ENCODE assay signal across 17 cellular contexts in the genomic region with DNA sequence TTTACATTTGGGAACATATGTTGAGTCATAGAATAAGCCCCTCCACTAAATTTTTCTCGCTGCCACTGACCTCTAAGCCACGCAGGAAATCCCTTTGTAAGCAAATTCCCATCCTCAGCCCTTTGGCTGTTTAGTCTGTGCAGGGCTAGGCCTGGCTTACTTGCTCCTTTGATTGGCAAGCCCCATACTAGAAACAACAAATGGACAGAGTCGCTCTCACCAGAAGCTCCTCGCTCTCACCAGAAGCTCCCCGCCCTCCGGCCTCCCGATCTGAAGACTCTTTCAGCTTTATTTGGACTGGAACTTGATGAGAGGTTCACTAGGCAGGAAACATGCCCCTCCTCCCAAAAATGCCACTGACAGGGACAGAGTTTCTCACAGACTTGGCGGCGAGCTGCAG.
"Had no signal": no experiment of that assay in that cellular context is flagged by ENCODE, and none has a peak within 500 bp of the region (broad histone marks: within the 10 kb centered on the region; RNA-seq: fewer than 3 reads in every experiment).

No MANE protein-coding gene starts in this region.

- ATAC-seq: effector memory CD8-positive, alpha-beta T cell; stimulated activated naive B cell treated with anti-CD40 and anti-IgM and Interleukin-4, amounts not matched to agents 10 μg/mL and 1 μg/mL and 100 μg/mL, for 72 hours had no signal

- H3K4me3 ChIP-seq: adrenal gland, left ventricle myocardium inferior, right lobe of liver, spleen had no signal

- H3K27me3 Mint-ChIP-seq: progenitor cell of endocrine pancreas had no signal

- H3K4me1 ChIP-seq: adrenal gland, left ventricle myocardium inferior, spleen had no signal

- H3K9me3 ChIP-seq: adrenal gland, right lobe of liver had no signal

- H3K4me1 Mint-ChIP-seq: immature natural killer cell, memory B cell had no signal

- H3K27me3 ChIP-seq: right lobe of liver had no signal

- H3K4me3 Mint-ChIP-seq: dendritic cell treated with granulocyte-macrophage colony-stimulating factor and Interleukin-4, amounts not matched to agents 40 ng/mL and 50 ng/mL, for 4 days; effector memory CD8-positive, alpha-beta T cell; immature natural killer cell; memory B cell; stimulated activated naive B cell treated with anti-CD40 and anti-IgM and Interleukin-4, amounts not matched to agents 10 μg/mL and 1 μg/mL and 100 μg/mL, for 72 hours had no signal

- H3K36me3 ChIP-seq: adrenal gland, left ventricle myocardium inferior, right lobe of liver, spleen had no signal

- DNase-seq: activated CD4-positive, CD25-positive, alpha-beta regulatory T cell; activated naive CD4-positive, alpha-beta T cell treated with anti-CD3 and anti-CD28 coated beads, Interleukin-2, amount 50 U/mL, for 16 hours; adrenal gland; central memory CD4-positive, alpha-beta T cell; effector memory CD8-positive, alpha-beta T cell; glutamatergic neuron; immature natural killer cell; left ventricle myocardium inferior; right lobe of liver; spleen; stimulated activated CD4-positive, alpha-beta T cell treated with anti-CD3 and anti-CD28 coated beads, Interleukin-2, amount 100 ng/mL, for 24 hours; stimulated activated naive B cell treated with anti-CD40 and anti-IgM and Interleukin-4, amounts not matched to agents 10 μg/mL and 1 μg/mL and 100 μg/mL, for 72 hours; trophoblast cell had no signal

- H3K36me3 Mint-ChIP-seq: immature natural killer cell, memory B cell had no signal

- H3K27ac ChIP-seq: adrenal gland, epithelial cell of prostate, left ventricle myocardium inferior, right lobe of liver, spleen had no signal

- H3K27ac Mint-ChIP-seq: dendritic cell treated with granulocyte-macrophage colony-stimulating factor and Interleukin-4, amounts not matched to agents 40 ng/mL and 50 ng/mL, for 4 days; effector memory CD8-positive, alpha-beta T cell; immature natural killer cell; memory B cell; progenitor cell of endocrine pancreas; stimulated activated naive B cell treated with anti-CD40 and anti-IgM and Interleukin-4, amounts not matched to agents 10 μg/mL and 1 μg/mL and 100 μg/mL, for 72 hours had no signal
